In the genomic region with DNA sequence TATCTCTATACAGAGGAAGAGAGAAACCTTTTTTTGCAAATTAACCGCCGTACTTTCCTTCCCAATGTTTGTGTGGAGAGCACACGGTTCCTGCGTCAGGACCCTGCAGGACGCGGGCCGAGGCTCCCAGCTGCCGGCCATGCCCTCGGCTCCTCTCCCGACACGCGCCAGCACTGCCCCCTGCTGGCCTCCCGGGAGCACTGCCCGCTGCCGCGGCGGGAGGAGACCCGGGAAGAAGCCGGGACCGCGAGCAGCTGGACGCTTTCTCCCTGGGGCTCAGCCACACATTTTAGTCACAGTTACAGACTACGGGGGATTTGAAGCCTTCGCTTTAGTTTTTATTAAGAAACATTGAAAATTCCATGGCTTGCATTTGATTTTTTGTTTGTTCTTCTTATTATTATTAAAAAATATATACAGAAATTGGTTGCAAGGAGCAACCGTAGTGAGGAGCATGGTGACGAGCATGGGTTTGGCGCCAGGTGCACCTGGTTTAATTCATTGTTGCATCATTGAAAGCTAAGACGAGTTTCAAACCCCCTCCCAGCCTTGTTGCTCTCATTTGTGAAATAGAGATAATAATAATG, we compare ENCODE assay signal across 8 cellular contexts.
A peak's percentile ranks its signal among the peaks of the same experiment; 100 is the strongest.
DNase-seq lines count a peak whose midpoint lies in the region; ATAC-seq and TF ChIP-seq lines count a peak whose summit lies in the region.

No MANE protein-coding gene starts in this region.

- peak; percentile 97 for TF ChIP-seq CTCF in WERI-Rb-1 (IDR thresholded peaks at IDR 0.05; ENCODE audit: low read depth, low read length)
- TF ChIP-seq CTCF in chondrocyte (IDR thresholded peaks at IDR 0.05) = peak; percentile 83
- peak; percentile 58 to 96 (median 86) for TF ChIP-seq CTCF in right lobe of liver (IDR thresholded peaks at IDR 0.05)

- DNase-seq in activated CD4-positive, CD25-positive, alpha-beta regulatory T cell treated with anti-CD3 and anti-CD28 coated beads, Interleukin-2, amount 50 U/mL, for 72 hours = peak; percentile 65
- DNase-seq in NCI-H2029 treated with DMSO at 0.1 percent for 48 hours (lab: John Stamatoyannopoulos, UW) (peak; percentile 1), WERI-Rb-1 (peak; percentile 92), chondrocyte (ENCODE audit: low spot score) (no peak), right lobe of liver (peak; percentile 68 to 74 (median 73))
- peak; percentile 22 to 56 (median 39) for DNase-seq in stimulated activated CD4-positive, alpha-beta T cell treated with anti-CD3 and anti-CD28 coated beads, TNF-alpha, amount 100 ng/mL, for 24 hours (ENCODE audit: low read depth in 3 of 3)

- no peaks in the 10 kb centered on the region for H3K9me3 Mint-ChIP-seq in chondrocyte (ENCODE audit: low read depth)

- peaks cover 2% of the 10 kb centered on the region for H3K4me1 Mint-ChIP-seq in chondrocyte (ENCODE audit: low read depth)

- no peak for TF ChIP-seq POLR2A in right lobe of liver (IDR thresholded peaks at IDR 0.05)

- H3K36me3 ChIP-seq in WERI-Rb-1 (no peaks in the 10 kb centered on the region), right lobe of liver (no peaks in the 10 kb centered on the region)

- H3K36me3 Mint-ChIP-seq in chondrocyte (ENCODE audit: low read depth) = no peaks in the 10 kb centered on the region

- no peaks in the 10 kb centered on the region for H3K9me3 ChIP-seq in WERI-Rb-1 (ENCODE audit: severe bottlenecking)
- H3K9me3 ChIP-seq in right lobe of liver = no peaks in the 10 kb centered on the region

- H3K27me3 Mint-ChIP-seq in chondrocyte (ENCODE audit: low read depth) = peaks cover 17% of the 10 kb centered on the region

- H3K4me1 ChIP-seq in right lobe of liver = no peaks in the 10 kb centered on the region

- no peak for ATAC-seq in activated CD4-positive, CD25-positive, alpha-beta regulatory T cell treated with anti-CD3 and anti-CD28 coated beads, Interleukin-2, amount 50 U/mL, for 24 hours
- ATAC-seq in HG02885 (IDR thresholded peaks at IDR 0.05; ENCODE audit: poor library complexity, unreplicated experiment) = peak; percentile 94
- ATAC-seq in right lobe of liver = peak; percentile 76 to 96 (median 90)

- H3K4me3 ChIP-seq in WERI-Rb-1 (ENCODE audit: low read depth, low read length) (peak overlapping the region; percentile 49), right lobe of liver (no peak overlapping the region)

- H3K4me3 Mint-ChIP-seq in chondrocyte (ENCODE audit: unreplicated experiment) = no peak overlapping the region

- no peak overlapping the region for H3K27ac Mint-ChIP-seq in chondrocyte (ENCODE audit: unreplicated experiment)

- H3K27ac ChIP-seq in WERI-Rb-1 (peak overlapping the region; percentile 90), right lobe of liver (no peak overlapping the region)

- intact Hi-C loops in right lobe of liver (cut with DNase I) = no loop called here

- no peaks in the 10 kb centered on the region for H3K27me3 ChIP-seq in WERI-Rb-1 (ENCODE audit: insufficient read depth, low read depth, severe bottlenecking)
- H3K27me3 ChIP-seq in right lobe of liver = peaks cover 0 to 14% of the 10 kb centered on the region in 2 donors

- 15% methylated on average over 15 of the region's 28 CpGs for WGBS in right lobe of liver (ENCODE audit: insufficient coverage, low coverage, low lambda C conversion rate, missing lambda C conversion rate)

Comparison
In these comparisons a context has a peak if more than half of its experiments do, and no peak if none do; other contexts are left out.
1. ATAC-seq: peak in HG02885 (single experiment) and right lobe of liver (4 of 4); none in activated CD4-positive, CD25-positive, alpha-beta regulatory T cell treated with anti-CD3 and anti-CD28 coated beads, Interleukin-2, amount 50 U/mL, for 24 hours (0 of 2).
2. Peak in every context shown above with its lines, with median percentiles within 50 percentile points of each other: CTCF ChIP-seq.